In the genomic region with DNA sequence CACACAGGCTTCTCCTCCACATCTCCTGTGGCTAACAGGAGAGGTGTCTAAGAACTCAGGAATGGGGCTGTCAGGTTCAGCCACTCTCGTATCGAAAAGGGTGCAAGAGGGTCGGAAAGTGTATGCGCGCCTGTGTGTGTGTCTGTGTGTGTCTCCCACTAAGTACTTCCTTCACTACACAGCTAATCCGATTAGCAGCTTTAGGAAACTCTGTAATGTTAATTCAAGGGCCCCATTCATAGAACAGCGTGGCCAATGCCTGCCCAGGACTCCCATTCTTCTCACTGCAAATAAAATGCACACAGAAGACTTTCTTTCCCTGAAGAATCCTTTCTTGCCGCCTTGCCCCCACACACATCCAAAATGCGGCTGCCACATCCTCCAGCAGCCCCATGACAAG, we compare ENCODE assay signal across 30 cellular contexts. TPM values are rescaled to one million over a fixed set of nuclear protein-coding genes. Genes with fewer than 3 reads are reported as not detected.
"Had no signal": no experiment of that assay in that cellular context is flagged by ENCODE, and none has a peak within 500 bp of the region (broad histone marks: within the 10 kb centered on the region; RNA-seq: fewer than 3 reads in every experiment).

No MANE protein-coding gene starts in this region.

- H3K4me3 Mint-ChIP-seq: activated CD4-positive, alpha-beta T cell treated with anti-CD3 and anti-CD28 coated beads, Interleukin-2, amount 10 ng/mL, durations not matched to agents 7 days and 5 days; activated CD8-positive, alpha-beta T cell treated with anti-CD3 and anti-CD28 coated beads for 36 hours; activated naive CD4-positive, alpha-beta T cell treated with anti-CD3 and anti-CD28 coated beads, Interleukin-2, amount 10 ng/mL, durations not matched to agents 7 days and 5 days; activated naive CD8-positive, alpha-beta T cell treated with anti-CD3 and anti-CD28 coated beads for 36 hours; activated T-cell treated with anti-CD3 and anti-CD28 coated beads, Interleukin-2, amount 50 U/mL, for 72 hours; T-cell had no signal

- H3K4me1 Mint-ChIP-seq: activated CD4-positive, alpha-beta T cell treated with anti-CD3 and anti-CD28 coated beads, Interleukin-2, amount 10 ng/mL, durations not matched to agents 7 days and 5 days; activated naive CD4-positive, alpha-beta T cell treated with anti-CD3 and anti-CD28 coated beads, Interleukin-2, amount 10 ng/mL, durations not matched to agents 7 days and 5 days; activated naive CD8-positive, alpha-beta T cell treated with anti-CD3 and anti-CD28 coated beads for 36 hours; T-cell had no signal

- H3K27ac Mint-ChIP-seq: activated CD4-positive, alpha-beta T cell treated with anti-CD3 and anti-CD28 coated beads, Interleukin-2, amount 10 ng/mL, durations not matched to agents 7 days and 5 days; activated CD8-positive, alpha-beta T cell treated with anti-CD3 and anti-CD28 coated beads for 36 hours; activated naive CD4-positive, alpha-beta T cell treated with anti-CD3 and anti-CD28 coated beads, Interleukin-2, amount 10 ng/mL, durations not matched to agents 7 days and 5 days; activated naive CD8-positive, alpha-beta T cell treated with anti-CD3 and anti-CD28 coated beads for 36 hours; activated T-cell treated with anti-CD3 and anti-CD28 coated beads, Interleukin-2, amount 50 U/mL, for 72 hours; activated T-helper 2 cell treated with anti-CD3 and anti-CD28 coated beads, Interferon-gamma antibody, Interleukin-2, Interleukin-4, amounts not matched to agents 10 μg/mL and 5 μg/mL and 100 μg/mL, durations not matched to agents 14 hours and 24 hours and 36 hours; T-cell had no signal

- ATAC-seq: activated CD8-positive, alpha-beta T cell treated with anti-CD3 and anti-CD28 coated beads for 36 hours; activated T-cell treated with anti-CD3 and anti-CD28 coated beads, Interleukin-2, amount 50 U/mL, for 72 hours; K562; SK-N-SH treated with all-trans-retinoic acid at 6 μM for 48 hours; T-cell had no signal

- H3K9me3 ChIP-seq: Peyer's patch had no signal

- DNase-seq: activated CD4-positive, alpha-beta T cell treated with anti-CD3 and anti-CD28 coated beads, Interleukin-2, amount 10 ng/mL, durations not matched to agents 7 days and 5 days; activated CD4-positive, CD25-positive, alpha-beta regulatory T cell; activated CD8-positive, alpha-beta memory T cell treated with anti-CD3 and anti-CD28 coated beads, Interleukin-2, amount 50 U/mL, for 4 hours; activated CD8-positive, alpha-beta T cell treated with anti-CD3 and anti-CD28 coated beads for 36 hours; activated gamma-delta T cell treated with Interleukin-2 at 50 U/mL for 16 hours; activated naive CD4-positive, alpha-beta T cell treated with anti-CD3 and anti-CD28 coated beads, Interleukin-2, amount 10 ng/mL, durations not matched to agents 7 days and 5 days; activated naive CD8-positive, alpha-beta T cell treated with anti-CD3 and anti-CD28 coated beads for 36 hours; activated T-cell treated with anti-CD3 and anti-CD28 coated beads, Interleukin-2, amount 50 U/mL, for 72 hours; brain microvascular endothelial cell; cerebellar nuclear complex; Karpas-422; MM.1S; NCI-H1105; NCI-H1436; NCI-H187 treated with DMSO at 0.1 percent for 48 hours; NCI-H2081 treated with DMSO at 0.1 percent for 48 hours; NCI-H446; NCI-H526; NCI-H774; NK-92 treated with Interleukin-12 subunit alpha and Interleukin-12 subunit beta, amount 100 ng/mL, for 24 hours; Peyer's patch; SHP77; T-cell; T-helper 2 cell; T1000 had no signal

- H3K4me1 ChIP-seq: Peyer's patch had no signal

- H3K27ac ChIP-seq: brain microvascular endothelial cell, cardiac muscle cell, Peyer's patch, SJSA1 had no signal

- H3K36me3 ChIP-seq: brain microvascular endothelial cell, cardiac muscle cell, Peyer's patch, SJSA1 had no signal

- H3K9me3 Mint-ChIP-seq: activated CD4-positive, alpha-beta T cell treated with anti-CD3 and anti-CD28 coated beads, Interleukin-2, amount 10 ng/mL, durations not matched to agents 7 days and 5 days; activated CD8-positive, alpha-beta T cell treated with anti-CD3 and anti-CD28 coated beads for 36 hours; activated naive CD4-positive, alpha-beta T cell treated with anti-CD3 and anti-CD28 coated beads, Interleukin-2, amount 10 ng/mL, durations not matched to agents 7 days and 5 days; activated naive CD8-positive, alpha-beta T cell treated with anti-CD3 and anti-CD28 coated beads for 36 hours; activated T-cell treated with anti-CD3 and anti-CD28 coated beads, Interleukin-2, amount 50 U/mL, for 72 hours; activated T-helper 2 cell treated with anti-CD3 and anti-CD28 coated beads, Interferon-gamma antibody, Interleukin-2, Interleukin-4, amounts not matched to agents 10 μg/mL and 5 μg/mL and 100 μg/mL, durations not matched to agents 14 hours and 24 hours and 36 hours; T-cell had no signal

- H3K4me3 ChIP-seq: cardiac muscle cell, K562, Peyer's patch, SJSA1 had no signal

- H3K27me3 ChIP-seq: cardiac muscle cell, Peyer's patch had no signal

- H3K36me3 Mint-ChIP-seq: activated naive CD4-positive, alpha-beta T cell treated with anti-CD3 and anti-CD28 coated beads, Interleukin-2, amount 10 ng/mL, durations not matched to agents 7 days and 5 days; activated naive CD8-positive, alpha-beta T cell treated with anti-CD3 and anti-CD28 coated beads for 36 hours; T-cell had no signal

RNA-seq across cellular contexts. Expression of a gene that starts 39.9 kb away (rescaled TPM):
- total RNA-seq: activated T-helper 2 cell treated with anti-CD3 and anti-CD28 coated beads, Interferon-gamma antibody, Interleukin-2, Interleukin-4, amounts not matched to agents 10 μg/mL and 5 μg/mL and 100 μg/mL, durations not matched to agents 14 hours and 24 hours and 36 hours; SJSA1 had no signal
